8 cellular contexts compared by ENCODE assay signal in the genomic region with DNA sequence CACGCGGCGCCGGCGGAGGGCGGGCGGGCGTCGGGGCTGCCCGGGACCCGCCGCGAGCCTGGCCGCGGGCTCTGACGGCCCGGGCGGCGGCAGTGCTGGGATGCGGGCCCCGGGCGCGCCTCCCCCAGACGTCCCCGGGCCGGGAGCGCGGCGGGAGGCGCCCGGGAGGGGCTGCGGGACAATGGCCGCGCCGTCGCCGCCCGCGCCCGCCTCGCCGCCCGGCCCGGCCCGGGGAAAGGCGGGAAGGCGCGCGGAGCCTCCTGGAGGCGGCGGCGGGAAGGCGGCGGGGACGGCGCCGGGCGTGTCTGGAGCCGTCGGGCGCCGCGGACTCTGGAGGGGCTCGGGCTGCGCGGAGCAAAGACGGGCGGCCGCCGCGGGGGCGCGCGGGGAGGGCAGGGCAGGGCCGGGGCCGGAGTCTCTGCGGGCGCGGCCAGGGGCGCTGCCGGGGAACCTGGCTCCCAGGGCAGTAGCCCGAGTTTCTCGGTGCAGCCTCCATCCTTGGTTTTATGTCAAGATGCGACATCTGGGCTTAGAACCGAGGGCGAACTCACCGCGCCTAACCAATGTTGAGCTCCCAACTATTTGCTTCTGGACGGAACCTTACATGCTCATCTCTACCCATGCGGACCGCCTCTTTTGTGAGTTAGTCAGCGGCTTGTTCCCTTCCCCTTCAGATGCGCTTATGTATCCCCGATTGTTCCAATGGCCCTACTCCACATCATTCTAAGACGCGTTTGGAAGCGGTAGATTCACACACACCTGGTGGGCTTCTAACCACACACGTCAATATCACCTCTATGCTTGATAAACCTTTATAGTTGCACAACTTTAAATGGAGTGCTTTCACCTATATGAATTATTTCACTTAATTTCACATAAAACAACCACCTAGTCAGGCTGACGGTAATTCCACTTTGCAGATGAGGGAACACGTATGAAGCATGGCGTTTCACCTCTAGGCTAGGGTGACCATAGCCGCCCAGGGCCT. TPM values are rescaled to one million over a fixed set of nuclear protein-coding genes. Genes with fewer than 3 reads are reported as not detected.
DNase-seq lines count a peak whose midpoint lies in the region; ATAC-seq and TF ChIP-seq lines count a peak whose summit lies in the region.

No MANE protein-coding gene starts in this region.

- POLR2A ChIA-PET in activated CD4-positive, alpha-beta T cell treated with anti-CD3 and anti-CD28 coated beads, Interleukin-2, amount 10 ng/mL, durations not matched to agents 7 days and 5 days (lab: Charles Lee): no interaction called here

- peaks cover 2% of the 10 kb centered on the region for H3K36me3 Mint-ChIP-seq in activated CD4-positive, alpha-beta T cell treated with anti-CD3 and anti-CD28 coated beads, Interleukin-2, amount 10 ng/mL, durations not matched to agents 7 days and 5 days (ENCODE audit: low read depth)
- no peaks in the 10 kb centered on the region for H3K36me3 Mint-ChIP-seq in natural killer cell

- DNase-seq in activated CD4-positive, alpha-beta T cell treated with anti-CD3 and anti-CD28 coated beads, Interleukin-2, amount 10 ng/mL, durations not matched to agents 7 days and 5 days: no peak
- DNase-seq in activated CD4-positive, alpha-beta T cell treated with anti-CD3 and anti-CD28 coated beads for 1 hour: no peak
- DNase-seq in NCI-H1694 (lab: John Stamatoyannopoulos, UW) (peak; percentile 15), fibroblast of villous mesenchyme (ENCODE audit: low read depth) (peak; percentile 45), natural killer cell (no peak), amniotic stem cell (lab: John Stamatoyannopoulos, UW) (no peak)
- peak; percentile 24 to 35 for DNase-seq in activated T-cell treated with anti-CD3 and anti-CD28 coated beads, Interleukin-2, amount 50 U/mL, for 48 hours
- no peak for DNase-seq in activated effector memory CD4-positive, alpha-beta T cell treated with Interleukin-2 at 50 U/mL for 16 hours

- H3K4me3 ChIP-seq in fibroblast of villous mesenchyme (ENCODE audit: low read depth, low read length): peak overlapping the region; percentile 75

- intact Hi-C loops in natural killer cell (cut with micrococcal nuclease): no loop called here

- peak overlapping the region; percentile 7 for H3K27ac Mint-ChIP-seq in activated CD4-positive, alpha-beta T cell treated with anti-CD3 and anti-CD28 coated beads, Interleukin-2, amount 10 ng/mL, durations not matched to agents 7 days and 5 days
- peak overlapping the region in 1 of 2 donors; percentile 36 for H3K27ac Mint-ChIP-seq in natural killer cell

- H3K4me3 Mint-ChIP-seq in activated CD4-positive, alpha-beta T cell treated with anti-CD3 and anti-CD28 coated beads, Interleukin-2, amount 10 ng/mL, durations not matched to agents 7 days and 5 days: peak overlapping the region; percentile 63
- peak overlapping the region; percentile 92 for H3K4me3 Mint-ChIP-seq in natural killer cell

- CTCF ChIA-PET in activated CD4-positive, alpha-beta T cell treated with anti-CD3 and anti-CD28 coated beads, Interleukin-2, amount 10 ng/mL, durations not matched to agents 7 days and 5 days (lab: Charles Lee): interaction anchor here (0.6 to 1.0 kb wide), 2 partner anchors 19 to 263 kb away, joined by 3 to 4 read pairs; no protein-coding TSS in a partner anchor

- H3K4me1 Mint-ChIP-seq in activated CD4-positive, alpha-beta T cell treated with anti-CD3 and anti-CD28 coated beads, Interleukin-2, amount 10 ng/mL, durations not matched to agents 7 days and 5 days: peaks cover 8% of the 10 kb centered on the region
- H3K4me1 Mint-ChIP-seq in natural killer cell: peaks cover 6 to 11% of the 10 kb centered on the region in 2 donors

- no peak for TF ChIP-seq CTCF in fibroblast of villous mesenchyme (IDR thresholded peaks at IDR 0.05; ENCODE audit: insufficient read depth, low read depth, low read length)
- TF ChIP-seq CTCF in natural killer cell (IDR thresholded peaks at IDR 0.05): no peak

- H3K27me3 Mint-ChIP-seq in activated CD4-positive, alpha-beta T cell treated with anti-CD3 and anti-CD28 coated beads, Interleukin-2, amount 10 ng/mL, durations not matched to agents 7 days and 5 days: peaks cover 70% of the 10 kb centered on the region
- peaks cover 35 to 36% of the 10 kb centered on the region in 2 donors for H3K27me3 Mint-ChIP-seq in natural killer cell (ENCODE audit: low read depth in 2 of 2)

- no peaks in the 10 kb centered on the region for H3K9me3 Mint-ChIP-seq in activated CD4-positive, alpha-beta T cell treated with anti-CD3 and anti-CD28 coated beads, Interleukin-2, amount 10 ng/mL, durations not matched to agents 7 days and 5 days
- no peaks in the 10 kb centered on the region for H3K9me3 Mint-ChIP-seq in natural killer cell

- ATAC-seq in natural killer cell: peak in 2 of 3 donors; percentile 68 to 73

RNA-seq across cellular contexts. Expression of a gene that starts 0.7 kb away (rescaled TPM):
- under 1 TPM; 0.20 to 0.31 TPM for total RNA-seq in activated CD4-positive, alpha-beta T cell treated with anti-CD3 and anti-CD28 coated beads, Interleukin-2, amount 10 ng/mL, durations not matched to agents 7 days and 5 days
- total RNA-seq in fibroblast of villous mesenchyme (5.2 and 5.6 TPM in 2 replicates), natural killer cell (under 1 TPM; 0.16 to 0.50 (median 0.33) TPM)

Comparison
In these comparisons a context has a peak if more than half of its experiments do, and no peak if none do; other contexts are left out.
1. DNase-seq: peak in NCI-H1694 (single experiment), activated T-cell treated with anti-CD3 and anti-CD28 coated beads, Interleukin-2, amount 50 U/mL, for 48 hours (2 of 2) and fibroblast of villous mesenchyme (single experiment); none in activated CD4-positive, alpha-beta T cell treated with anti-CD3 and anti-CD28 coated beads, Interleukin-2, amount 10 ng/mL, durations not matched to agents 7 days and 5 days (single experiment), activated CD4-positive, alpha-beta T cell treated with anti-CD3 and anti-CD28 coated beads for 1 hour (single experiment), natural killer cell (single experiment), activated effector memory CD4-positive, alpha-beta T cell treated with Interleukin-2 at 50 U/mL for 16 hours (single experiment) and amniotic stem cell (single experiment).